ENCODE assay signal across 8 cellular contexts in genomic region chr17:10618202-10618635, GRCh38. TPM values are rescaled to one million over a fixed set of nuclear protein-coding genes. Genes with fewer than 3 reads are reported as not detected.
DNase-seq lines count a peak whose midpoint lies in the region; ATAC-seq and TF ChIP-seq lines count a peak whose summit lies in the region.

No MANE protein-coding gene starts in this region.

- BruUV-seq in PC-3 (replicated peaks; lab: Mats Ljungman, UMichigan), result no TSS peak

- H3K27me3 ChIP-seq in CD4-positive, alpha-beta T cell (ENCODE audit: control insufficient read depth, insufficient read depth, low read length), result no peaks in the 10 kb centered on the region
- H3K27me3 ChIP-seq in PC-3 (ENCODE audit: low read length), result no peaks in the 10 kb centered on the region

- H3K4me2 ChIP-seq in PC-3 (ENCODE audit: low read length), result peak overlapping the region; percentile 33; the same call in 1 of the 2 replicates

- H3K4me3 Mint-ChIP-seq in CD4-positive, alpha-beta T cell, result no peak overlapping the region
- H3K4me3 Mint-ChIP-seq in osteocyte (ENCODE audit: unreplicated experiment) (no peak overlapping the region), type B pancreatic cell (no peak overlapping the region)

- no peaks in the 10 kb centered on the region for H3K4me1 ChIP-seq in PC-3 (ENCODE audit: insufficient read depth, low read length)

- H3K79me2 ChIP-seq in PC-3 (ENCODE audit: low read length), result no peaks in the 10 kb centered on the region

- no peaks in the 10 kb centered on the region for H4K20me1 ChIP-seq in PC-3 (ENCODE audit: low read length)

- POLR2A ChIA-PET in CD4-positive, alpha-beta T cell (lab: Charles Lee), result no interaction called here
- POLR2A ChIA-PET in PC-3 (lab: Charles Lee; ENCODE audit: unreplicated experiment), result no interaction called here

- TF ChIP-seq CTCF in CD4-positive, alpha-beta T cell (IDR thresholded peaks at IDR 0.05), result peak; percentile 82
- TF ChIP-seq CTCF in PC-3 (conservative IDR thresholded peaks at IDR 0.05; ENCODE audit: low read depth, low read length), result peak; percentile 82
- TF ChIP-seq CTCF in foreskin fibroblast (IDR thresholded peaks at IDR 0.05; ENCODE audit: low read depth, low read length), result peak; percentile 94
- peak; percentile 94 for TF ChIP-seq CTCF in osteocyte (IDR thresholded peaks at IDR 0.05)
- peak; percentile 94 for TF ChIP-seq CTCF in type B pancreatic cell (conservative IDR thresholded peaks at IDR 0.05)

- H3K9ac ChIP-seq in PC-3 (ENCODE audit: low read length), result no peak overlapping the region

- peaks cover 3% of the 10 kb centered on the region for H3K27me3 Mint-ChIP-seq in CD4-positive, alpha-beta T cell
- H3K27me3 Mint-ChIP-seq in osteocyte (ENCODE audit: unreplicated experiment) (no peaks in the 10 kb centered on the region), type B pancreatic cell (peaks cover 6% of the 10 kb centered on the region)

- CTCF ChIA-PET in CD4-positive, alpha-beta T cell (lab: Charles Lee), result interaction anchor here (0.8 to 1.8 kb wide), 5 partner anchors 10 to 230 kb away, joined by 3 to 4 read pairs (median 3); no protein-coding TSS in a partner anchor
- CTCF ChIA-PET in PC-3 (lab: Charles Lee), result no interaction called here

- peak overlapping the region; percentile 55 for H2AFZ ChIP-seq in PC-3 (ENCODE audit: low read length)

- no peaks in the 10 kb centered on the region for H3K9me2 ChIP-seq in PC-3 (replicated peaks; ENCODE audit: low read length)

- H3K4me1 Mint-ChIP-seq in CD4-positive, alpha-beta T cell (ENCODE audit: low read depth), result no peaks in the 10 kb centered on the region
- H3K4me1 Mint-ChIP-seq in osteocyte (ENCODE audit: unreplicated experiment), result peaks cover 8% of the 10 kb centered on the region
- H3K4me1 Mint-ChIP-seq in type B pancreatic cell (ENCODE audit: unreplicated experiment), result peaks cover 11% of the 10 kb centered on the region

- no peak overlapping the region for H3K27ac ChIP-seq in CD4-positive, alpha-beta T cell (ENCODE audit: low read depth, low read length)
- no peak overlapping the region for H3K27ac ChIP-seq in PC-3 (ENCODE audit: low read length)

- intact Hi-C loops in CD4-positive, alpha-beta T cell (cut with DNase I, micrococcal nuclease), result loop anchor here (2.0 to 10.0 kb wide), 3 partner anchors 691 to 893 kb away; no protein-coding TSS in a partner anchor
- intact Hi-C loops in PC-3 (cut with micrococcal nuclease), result loop anchor here (10.0 kb wide), 2 partner anchors 323 to 693 kb away; no protein-coding TSS in a partner anchor

- H3K36me3 Mint-ChIP-seq in CD4-positive, alpha-beta T cell (ENCODE audit: low read depth), result no peaks in the 10 kb centered on the region
- no peaks in the 10 kb centered on the region for H3K36me3 Mint-ChIP-seq in osteocyte (ENCODE audit: unreplicated experiment)
- H3K36me3 Mint-ChIP-seq in type B pancreatic cell, result no peaks in the 10 kb centered on the region

- peak; percentile 83 for ATAC-seq in CD4-positive, alpha-beta T cell (ENCODE audit: poor library complexity)
- peak; percentile 64 for ATAC-seq in HG03571 (IDR thresholded peaks at IDR 0.05; ENCODE audit: unreplicated experiment)
- ATAC-seq in PC-3, result peak; percentile 94

- no peak overlapping the region for H3K27ac Mint-ChIP-seq in CD4-positive, alpha-beta T cell
- H3K27ac Mint-ChIP-seq in osteocyte (ENCODE audit: unreplicated experiment) (no peak overlapping the region), type B pancreatic cell (peak overlapping the region; percentile 27)

- H3K36me3 ChIP-seq in PC-3 (ENCODE audit: low read depth, low read length), result no peaks in the 10 kb centered on the region

- no peaks in the 10 kb centered on the region for H3F3A ChIP-seq in PC-3 (ENCODE audit: low read length, unreplicated experiment)

- peak; percentile 22 to 57 (median 36) for DNase-seq in CD4-positive, alpha-beta T cell
- DNase-seq in GM19240 (ENCODE audit: insufficient read length, low spot score), result peak; percentile 55
- peak; percentile 83 for DNase-seq in PC-3
- peak; percentile 25 for DNase-seq in activated T-helper 1 cell treated with Interleukin-2 at 50 U/mL for 16 hours (ENCODE audit: low read depth)
- peak; percentile 38 to 79 for DNase-seq in foreskin fibroblast
- peak; percentile 87 for DNase-seq in osteocyte (ENCODE audit: extremely low spot score, unreplicated experiment)
- peak; percentile 77 for DNase-seq in type B pancreatic cell (ENCODE audit: extremely low spot score, unreplicated experiment)

- no peaks in the 10 kb centered on the region for H3K9me3 Mint-ChIP-seq in CD4-positive, alpha-beta T cell
- no peaks in the 10 kb centered on the region for H3K9me3 Mint-ChIP-seq in osteocyte (ENCODE audit: unreplicated experiment)
- no peaks in the 10 kb centered on the region for H3K9me3 Mint-ChIP-seq in type B pancreatic cell

- H3K4me3 ChIP-seq in PC-3 (ENCODE audit: low read length), result no peak overlapping the region
- no peak overlapping the region for H3K4me3 ChIP-seq in foreskin fibroblast (ENCODE audit: low read depth in 1 of 2, low read length in 2 of 2)

- no peaks in the 10 kb centered on the region for H3K9me3 ChIP-seq in CD4-positive, alpha-beta T cell (ENCODE audit: control insufficient read depth, low read length)
- H3K9me3 ChIP-seq in PC-3 (ENCODE audit: low read length), result no peaks in the 10 kb centered on the region

RNA-seq across cellular contexts. Expression of gene MYH3, which starts 38.9 kb away (rescaled TPM):
- 1 to 10 TPM; 5.4 to 5.6 TPM for total RNA-seq in CD4-positive, alpha-beta T cell
- total RNA-seq in PC-3 (2014; rRNA removed) (1.3 and 4.1 TPM in 2 replicates), osteocyte (2.4 and 3.2 TPM in 2 replicates), type B pancreatic cell (ENCODE audit: low replicate concordance) (2.4 and 11.2 TPM in 2 replicates)

Comparison
In these comparisons a context has a peak if more than half of its experiments do, and no peak if none do; other contexts are left out.
1. DNase-seq: peak in every context shown above with its lines; median percentile 87 in osteocyte; 83 in PC-3; 77 in type B pancreatic cell; 58 in foreskin fibroblast; 55 in GM19240; 36 in CD4-positive, alpha-beta T cell; 25 in activated T-helper 1 cell treated with Interleukin-2 at 50 U/mL for 16 hours.